Comparison of ENCODE assay signal across 2 cellular contexts in the genomic region with DNA sequence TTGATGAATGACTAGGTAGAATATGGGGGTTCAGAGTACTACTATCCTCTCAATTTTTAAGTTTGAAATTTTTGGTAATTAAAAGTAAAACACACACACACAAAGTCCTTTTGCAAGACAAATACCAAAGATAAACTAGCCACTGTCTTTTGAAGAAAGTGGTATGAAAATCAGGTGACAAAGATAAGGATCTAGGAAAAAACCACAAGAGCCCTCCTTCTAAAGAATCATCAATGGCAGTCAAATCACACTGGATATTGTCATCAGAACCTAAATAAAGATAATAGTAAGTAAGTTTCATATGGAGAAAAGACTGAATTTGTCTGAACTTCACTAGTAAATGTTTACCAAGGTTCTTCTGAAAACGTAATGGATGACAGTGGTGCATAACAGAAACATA.
TF ChIP-seq lines count a peak whose summit lies in the region.

No MANE protein-coding gene starts in this region.

TF ChIP-seq in HepG2, 621 proteins besides CTCF, POLR2A, EP300 and RAD21:
- TF ChIP-seq SOX13 (IDR thresholded peaks at IDR 0.05) (no peak), SOX13 (CRISPR knock-in tag; conservative IDR thresholded peaks at IDR 0.05 in 1 of 2, IDR thresholded peaks at IDR 0.05 in 1 of 2) (0 out of 4 replicates have a peak, but pooled peaks of 1 of the 2 experiments have one; percentile 13), ZNF251 (CRISPR knock-in tag; IDR thresholded peaks at IDR 0.05) (no peak)

TF ChIP-seq in SK-N-SH treated with all-trans-retinoic acid at 6 μM for 48 hours, 23 proteins besides CTCF, POLR2A, EP300 and RAD21:
- no peak for TF ChIP-seq ZFP30 (CRISPR knock-in tag; IDR thresholded peaks at IDR 0.05)
- no peak for TF ChIP-seq ZNF8 (CRISPR knock-in tag; IDR thresholded peaks at IDR 0.05)
- no peak for TF ChIP-seq TCF4 (CRISPR knock-in tag; IDR thresholded peaks at IDR 0.05; ENCODE audit: borderline replicate concordance)
- no peak for TF ChIP-seq ISL1 (CRISPR knock-in tag; IDR thresholded peaks at IDR 0.05)
- no peak for TF ChIP-seq ESRRG (CRISPR knock-in tag; IDR thresholded peaks at IDR 0.05)
- TF ChIP-seq OSR1 (CRISPR knock-in tag; IDR thresholded peaks at IDR 0.05), result no peak
- TF ChIP-seq CSDC2 (CRISPR knock-in tag; IDR thresholded peaks at IDR 0.05), result no peak
- TF ChIP-seq, protein P1, sequence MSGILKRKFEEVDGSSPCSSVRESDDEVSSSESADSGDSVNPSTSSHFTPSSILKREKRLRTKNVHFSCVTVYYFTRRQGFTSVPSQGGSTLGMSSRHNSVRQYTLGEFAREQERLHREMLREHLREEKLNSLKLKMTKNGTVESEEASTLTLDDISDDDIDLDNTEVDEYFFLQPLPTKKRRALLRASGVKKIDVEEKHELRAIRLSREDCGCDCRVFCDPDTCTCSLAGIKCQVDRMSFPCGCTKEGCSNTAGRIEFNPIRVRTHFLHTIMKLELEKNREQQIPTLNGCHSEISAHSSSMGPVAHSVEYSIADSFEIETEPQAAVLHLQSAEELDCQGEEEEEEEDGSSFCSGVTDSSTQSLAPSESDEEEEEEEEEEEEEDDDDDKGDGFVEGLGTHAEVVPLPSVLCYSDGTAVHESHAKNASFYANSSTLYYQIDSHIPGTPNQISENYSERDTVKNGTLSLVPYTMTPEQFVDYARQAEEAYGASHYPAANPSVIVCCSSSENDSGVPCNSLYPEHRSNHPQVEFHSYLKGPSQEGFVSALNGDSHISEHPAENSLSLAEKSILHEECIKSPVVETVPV (CRISPR knock-in tag; IDR thresholded peaks at IDR 0.05), result no peak
